1 cellular context compared by ENCODE assay signal in genomic region chr19:49186108-49186507, GRCh38.
A peak's percentile ranks its signal among the peaks of the same experiment; 100 is the strongest.
TF ChIP-seq lines count a peak whose summit lies in the region.

No MANE protein-coding gene starts in this region.

TF ChIP-seq in HepG2, 621 proteins besides CTCF, POLR2A, EP300 and RAD21 (continued from another document and continues in another):
- TF ChIP-seq POGK (CRISPR knock-in tag; conservative IDR thresholded peaks at IDR 0.05) (no peak), ZNF609 (CRISPR knock-in tag; IDR thresholded peaks at IDR 0.05; ENCODE audit: borderline replicate concordance) (peak; percentile 21; the same call in 1 of the 2 replicates), ZNF773 (CRISPR knock-in tag; IDR thresholded peaks at IDR 0.05; ENCODE audit: borderline replicate concordance) (no peak), HDAC2 (CRISPR knock-in tag; IDR thresholded peaks at IDR 0.05) (peak; percentile 69; the same call in 1 of the 2 replicates), ZNF329 (CRISPR knock-in tag; IDR thresholded peaks at IDR 0.05; ENCODE audit: low read depth) (no peak), HOXA7 (CRISPR knock-in tag; IDR thresholded peaks at IDR 0.05) (no peak), ZNF577 (CRISPR knock-in tag; IDR thresholded peaks at IDR 0.05; ENCODE audit: borderline replicate concordance, low read depth) (no peak), ZNF10 (CRISPR knock-in tag; IDR thresholded peaks at IDR 0.05; ENCODE audit: borderline replicate concordance, low read depth) (no peak), HMGXB3 (CRISPR knock-in tag; IDR thresholded peaks at IDR 0.05; ENCODE audit: borderline replicate concordance) (0 out of 2 replicates have a peak, but pooled peaks have one; percentile 51), ZSCAN30 (CRISPR knock-in tag; IDR thresholded peaks at IDR 0.05) (no peak), CC2D1A (CRISPR knock-in tag; IDR thresholded peaks at IDR 0.05) (no peak), SP1 (IDR thresholded peaks at IDR 0.05) (no peak), SP1 (CRISPR knock-in tag; IDR thresholded peaks at IDR 0.05) (no peak), ZNF792 (CRISPR knock-in tag; IDR thresholded peaks at IDR 0.05) (no peak; the same call in 1 of the 2 replicates), USF2 (IDR thresholded peaks at IDR 0.05; ENCODE audit: low read depth, low read length) (no peak), USF2 (CRISPR knock-in tag; IDR thresholded peaks at IDR 0.05; ENCODE audit: borderline replicate concordance) (no peak), FOXK2 (IDR thresholded peaks at IDR 0.05) (no peak), ZNF720 (CRISPR knock-in tag; IDR thresholded peaks at IDR 0.05) (no peak), BRCA1 (CRISPR knock-in tag; IDR thresholded peaks at IDR 0.05) (no peak), ZNF431 (CRISPR knock-in tag; IDR thresholded peaks at IDR 0.05; ENCODE audit: borderline replicate concordance, low read depth) (no peak), FOXO1 (CRISPR knock-in tag; IDR thresholded peaks at IDR 0.05) (peak; percentile 86), EEA1 (CRISPR knock-in tag; IDR thresholded peaks at IDR 0.05; ENCODE audit: borderline replicate concordance) (no peak), LRRFIP1 (CRISPR knock-in tag; conservative IDR thresholded peaks at IDR 0.05) (no peak), ZNF143 (CRISPR knock-in tag; IDR thresholded peaks at IDR 0.05) (no peak), ZFP90 (CRISPR knock-in tag; IDR thresholded peaks at IDR 0.05; ENCODE audit: borderline replicate concordance) (no peak), ATF6 (CRISPR knock-in tag; conservative IDR thresholded peaks at IDR 0.05) (no peak), ARNT (IDR thresholded peaks at IDR 0.05) (no peak), HINFP (CRISPR knock-in tag; IDR thresholded peaks at IDR 0.05; ENCODE audit: low read depth) (no peak), ARHGAP35 (CRISPR knock-in tag; IDR thresholded peaks at IDR 0.05; ENCODE audit: borderline replicate concordance) (no peak), RARG (CRISPR knock-in tag; IDR thresholded peaks at IDR 0.05; ENCODE audit: low read depth) (no peak), SKI (IDR thresholded peaks at IDR 0.05; ENCODE audit: partially characterized antibody) (no peak), ZNF362 (CRISPR knock-in tag; IDR thresholded peaks at IDR 0.05; ENCODE audit: borderline replicate concordance) (no peak), AGO2 (optimal IDR thresholded peaks at IDR 0.05; ENCODE audit: low read depth, low read length) (no peak)
